ENCODE assay signal across 17 cellular contexts in the genomic region with DNA sequence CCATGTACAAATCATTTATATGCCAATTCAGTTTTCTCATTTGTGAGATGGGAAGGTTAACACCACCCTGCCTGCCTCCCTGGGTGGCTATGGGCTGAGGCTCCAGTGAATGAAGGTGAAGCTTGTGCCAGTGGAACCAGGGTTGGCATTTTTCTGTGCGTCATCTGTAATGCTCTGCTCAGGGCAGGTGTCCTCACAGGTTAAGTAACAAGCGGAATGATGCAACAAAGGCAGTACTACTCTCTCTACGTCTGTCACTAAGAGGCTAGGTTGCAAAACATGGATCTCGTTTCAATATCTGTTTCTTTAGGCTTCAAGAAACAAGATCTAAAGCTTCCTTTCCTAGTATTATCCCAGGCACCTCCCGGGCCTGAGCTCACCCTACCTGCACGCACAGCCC.
DNase-seq lines count a peak whose midpoint lies in the region; ATAC-seq, FAIRE-seq and TF ChIP-seq lines count a peak whose summit lies in the region.
"Had no signal": no experiment of that assay in that cellular context is flagged by ENCODE, and none has a peak within 500 bp of the region (broad histone marks: within the 10 kb centered on the region; RNA-seq: fewer than 3 reads in every experiment).

No MANE protein-coding gene starts in this region.

- H3K27ac ChIP-seq in layer of hippocampus (ENCODE audit: low read depth, low read length): peak overlapping the region; percentile 12
- H3K27ac ChIP-seq in trophoblast cell (ENCODE audit: low read depth, low read length): no peak overlapping the region
- H3K27ac ChIP-seq in effector memory CD4-positive, alpha-beta T cell (ENCODE audit: insufficient read depth, low read length, poor library complexity, severe bottlenecking): no peak overlapping the region
- H3K27ac ChIP-seq: C4-2B, HL-60 had no signal

- no peaks in the 10 kb centered on the region for H3K79me2 ChIP-seq in trophoblast cell (ENCODE audit: control insufficient read depth, insufficient read depth, low read length, poor library complexity)

- no peak overlapping the region for H2AFZ ChIP-seq in trophoblast cell (ENCODE audit: insufficient read depth, low read length, poor library complexity)

- H2AK5ac ChIP-seq in trophoblast cell (ENCODE audit: low read length): no peak overlapping the region

- H3K27me3 ChIP-seq in bronchial epithelial cell (ENCODE audit: control insufficient read depth, insufficient read depth, low read length) (no peaks in the 10 kb centered on the region), layer of hippocampus (ENCODE audit: control insufficient read depth, insufficient read depth, low read length) (no peaks in the 10 kb centered on the region), trophoblast cell (ENCODE audit: insufficient read depth, low read length) (no peaks in the 10 kb centered on the region)
- no peaks in the 10 kb centered on the region for H3K27me3 ChIP-seq in effector memory CD4-positive, alpha-beta T cell (replicated peaks; ENCODE audit: control insufficient read depth, insufficient read depth, low read length, poor library complexity, severe bottlenecking)

- no peak overlapping the region for H3K4ac ChIP-seq in trophoblast cell (ENCODE audit: low read depth, low read length)

- H3K9ac ChIP-seq in trophoblast cell (ENCODE audit: low read length): peak overlapping the region; percentile 46

- H4K8ac ChIP-seq in trophoblast cell (ENCODE audit: low read depth, low read length): no peak overlapping the region

- H3K36me3 ChIP-seq in bronchial epithelial cell (ENCODE audit: control insufficient read depth, insufficient read depth, low read length) (no peaks in the 10 kb centered on the region), trophoblast cell (ENCODE audit: control insufficient read depth in 1 of 2, insufficient read depth in 2 of 2, low read length in 2 of 2) (no peaks in the 10 kb centered on the region)
- H3K36me3 ChIP-seq in effector memory CD4-positive, alpha-beta T cell (ENCODE audit: control insufficient read depth, insufficient read depth, low read length): no peaks in the 10 kb centered on the region

- no peak for ATAC-seq in HG02642 (IDR thresholded peaks at IDR 0.05; ENCODE audit: poor library complexity, unreplicated experiment)
- ATAC-seq: CD8-positive, alpha-beta T cell had no signal

- no peak overlapping the region for H3K4me3 Mint-ChIP-seq in type B pancreatic cell
- H3K4me3 Mint-ChIP-seq: B cell; CD8-positive, alpha-beta T cell; HFFc6 had no signal

- no peaks in the 10 kb centered on the region for H3K4me1 ChIP-seq in trophoblast cell (ENCODE audit: control insufficient read depth in 1 of 2, insufficient read depth in 2 of 2, low read length in 2 of 2)
- no peaks in the 10 kb centered on the region for H3K4me1 ChIP-seq in effector memory CD4-positive, alpha-beta T cell (ENCODE audit: control insufficient read depth, insufficient read depth, low read length, poor library complexity, severe bottlenecking)
- H3K4me1 ChIP-seq: Caco-2 had no signal

- no peaks in the 10 kb centered on the region for H3K36me3 Mint-ChIP-seq in type B pancreatic cell
- H3K36me3 Mint-ChIP-seq: CD8-positive, alpha-beta T cell had no signal

- no peaks in the 10 kb centered on the region for H3K9me3 ChIP-seq in trophoblast cell (ENCODE audit: insufficient read depth, low read depth, low read length)
- H3K9me3 ChIP-seq in effector memory CD4-positive, alpha-beta T cell (ENCODE audit: control insufficient read depth, low read length): no peaks in the 10 kb centered on the region
- H3K9me3 ChIP-seq: Caco-2 had no signal

- no peak overlapping the region for H4K12ac ChIP-seq in trophoblast cell (ENCODE audit: low read depth, low read length)

- peak; percentile 97 for FAIRE-seq in bronchial epithelial cell (lab: Jason Lieb, UNC)
- FAIRE-seq in GM19239 (lab: Jason Lieb, UNC): no peak
- FAIRE-seq: A204.1 had no signal

- H3K23ac ChIP-seq in trophoblast cell (ENCODE audit: low read length): no peak overlapping the region

- no peak overlapping the region for H2BK5ac ChIP-seq in trophoblast cell (ENCODE audit: low read depth, low read length, poor library complexity)

- TF ChIP-seq CTCF in bronchial epithelial cell (IDR thresholded peaks at IDR 0.05; ENCODE audit: insufficient read depth, low read length, severe bottlenecking) (no peak), type B pancreatic cell (conservative IDR thresholded peaks at IDR 0.05) (no peak)

- H3K27ac Mint-ChIP-seq in type B pancreatic cell: no peak overlapping the region
- H3K27ac Mint-ChIP-seq: B cell; CD8-positive, alpha-beta T cell; HFFc6 had no signal

- H2BK120ac ChIP-seq in trophoblast cell (ENCODE audit: insufficient read depth, low read length, poor library complexity): no peak overlapping the region

- H3K4me2 ChIP-seq in trophoblast cell (ENCODE audit: low read length): no peak overlapping the region

- H3K4me3 ChIP-seq in bronchial epithelial cell (ENCODE audit: low read depth, low read length) (no peak overlapping the region), trophoblast cell (ENCODE audit: low read depth, low read length) (peak overlapping the region; percentile 23)
- H3K4me3 ChIP-seq in effector memory CD4-positive, alpha-beta T cell (ENCODE audit: insufficient read depth, low read depth, low read length, poor library complexity, severe bottlenecking): no peak overlapping the region

- no peak for DNase-seq in bronchial epithelial cell (ENCODE audit: low read depth)
- peak; percentile 80 to 97 for DNase-seq in trophoblast cell
- peak; percentile 25 for DNase-seq in type B pancreatic cell (ENCODE audit: extremely low spot score, unreplicated experiment)
- no peak for DNase-seq in effector memory CD4-positive, alpha-beta T cell
- DNase-seq in GM19239 (ENCODE audit: insufficient read length, low spot score): no peak
- DNase-seq: Caco-2; CD8-positive, alpha-beta T cell; DMS53; GF-D8; HCEC 1CT; HFFc6 had no signal

- H3K27me3 Mint-ChIP-seq in type B pancreatic cell: no peaks in the 10 kb centered on the region

- no peak overlapping the region for H3K14ac ChIP-seq in trophoblast cell (ENCODE audit: low read length)

- no peaks in the 10 kb centered on the region for H3K4me1 Mint-ChIP-seq in type B pancreatic cell (ENCODE audit: unreplicated experiment)
- H3K4me1 Mint-ChIP-seq: B cell had no signal

- H3K79me1 ChIP-seq in trophoblast cell (ENCODE audit: low read length): no peaks in the 10 kb centered on the region

- no peak overlapping the region for H3K18ac ChIP-seq in trophoblast cell (ENCODE audit: low read length)

- WGBS in trophoblast cell (ENCODE audit: extremely low coverage, insufficient coverage, insufficient read length): no CpG with 5 or more reads among the region's 6 CpGs

- H2BK12ac ChIP-seq in trophoblast cell (ENCODE audit: low read length): no peak overlapping the region

- no peaks in the 10 kb centered on the region for H3K9me3 Mint-ChIP-seq in type B pancreatic cell
- H3K9me3 Mint-ChIP-seq: HFFc6 had no signal

- no peak overlapping the region for H4K91ac ChIP-seq in trophoblast cell (ENCODE audit: low read depth, low read length)

Comparison
In these comparisons a context has a peak if more than half of its experiments do, and no peak if none do; other contexts are left out.
1. DNase-seq: peak in trophoblast cell (2 of 2) and type B pancreatic cell (single experiment); none in bronchial epithelial cell (single experiment), effector memory CD4-positive, alpha-beta T cell (0 of 3) and GM19239 (single experiment).